Comparison of ENCODE assay signal across 24 cellular contexts in the genomic region with DNA sequence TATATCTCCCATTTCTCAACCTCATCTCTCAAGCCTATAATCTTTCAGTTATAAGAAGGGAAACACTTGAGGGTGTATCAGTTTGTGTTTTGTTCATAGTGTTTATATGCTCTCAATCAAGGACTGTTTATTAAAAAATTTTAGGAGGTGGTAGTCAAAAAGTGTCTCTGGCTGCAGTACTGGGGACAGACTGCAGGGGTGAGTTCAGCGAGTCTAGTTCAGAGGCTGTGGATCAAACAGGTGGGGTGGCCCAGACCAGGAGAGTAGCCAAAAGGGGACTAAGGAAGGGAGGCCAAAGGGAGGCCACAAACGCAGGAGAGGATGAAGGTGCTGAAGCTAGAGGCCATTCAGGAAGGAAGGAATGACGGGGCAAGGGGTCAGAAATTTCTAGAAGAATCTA. TPM values are rescaled to one million over a fixed set of nuclear protein-coding genes. Genes with fewer than 3 reads are reported as not detected.
DNase-seq lines count a peak whose midpoint lies in the region; ATAC-seq, FAIRE-seq and TF ChIP-seq lines count a peak whose summit lies in the region.
"Had no signal": no experiment of that assay in that cellular context is flagged by ENCODE, and none has a peak within 500 bp of the region (broad histone marks: within the 10 kb centered on the region; RNA-seq: fewer than 3 reads in every experiment).

No MANE protein-coding gene starts in this region.

- SMC1A ChIA-PET in GM12878 (lab: Charles Lee; ENCODE audit: uncharacterized antibody, unreplicated experiment) = interaction anchor here (0.6 kb wide), 1 partner anchor 228 kb away, joined by 3 read pairs; no protein-coding TSS in a partner anchor

- TF ChIP-seq RAD21 in HCT116 (IDR thresholded peaks at IDR 0.05; ENCODE audit: low read depth) = no peak
- no peak for TF ChIP-seq RAD21 in GM12878 (IDR thresholded peaks at IDR 0.05; ENCODE audit: insufficient read depth, low read depth, low read length)

- peaks cover 0 to 16% of the 10 kb centered on the region in 2 experiments; a peak in 2 of 4 replicates for H3K4me1 ChIP-seq in HCT116 (ENCODE audit: control insufficient read depth in 1 of 2, insufficient read depth in 2 of 2, low read length in 2 of 2)
- no peaks in the 10 kb centered on the region for H3K4me1 ChIP-seq in GM12878 (ENCODE audit: control insufficient read depth, insufficient read depth, low read length)
- H3K4me1 ChIP-seq: right lobe of liver had no signal

- intact Hi-C loops in HCT116 (cut with micrococcal nuclease) (no loop called here), GM12878 (cut with micrococcal nuclease; ENCODE audit: unreplicated experiment) (no loop called here), dorsolateral prefrontal cortex (cut with DNase I) (no loop called here)

- peaks cover under 1% of the 10 kb centered on the region for H3K4me1 Mint-ChIP-seq in glutamatergic neuron (ENCODE audit: low read depth, unreplicated experiment)
- H3K4me1 Mint-ChIP-seq: CD4-positive, CD25-positive, alpha-beta regulatory T cell had no signal

- H3K36me3 Mint-ChIP-seq in glutamatergic neuron (ENCODE audit: unreplicated experiment) = no peaks in the 10 kb centered on the region

- peaks cover 3% of the 10 kb centered on the region for H3K9me3 Mint-ChIP-seq in glutamatergic neuron (ENCODE audit: unreplicated experiment)

- TF ChIP-seq POLR2A in HCT116 (IDR thresholded peaks at IDR 0.05; ENCODE audit: borderline replicate concordance, extremely low read depth, insufficient read depth, insufficient read length) = no peak
- no peak for TF ChIP-seq POLR2A in GM12878 (IDR thresholded peaks at IDR 0.05; ENCODE audit: low read depth, low read length)

- H3K27ac Mint-ChIP-seq in glutamatergic neuron (ENCODE audit: unreplicated experiment) = no peak overlapping the region
- H3K27ac Mint-ChIP-seq: CD4-positive, CD25-positive, alpha-beta regulatory T cell had no signal

- BruUV-seq in HCT116 (replicated peaks; lab: Mats Ljungman, UMichigan) = no TSS peak
- BruUV-seq in GM12878 (replicated peaks; lab: Mats Ljungman, UMichigan) = no TSS peak

- H3K4me3 ChIP-seq in AG04450 (ENCODE audit: low read depth, low read length) = no peak overlapping the region
- no peak overlapping the region for H3K4me3 ChIP-seq in HCT116 (replicated peaks in 1 of 2; ENCODE audit: low read depth in 1 of 2, low read length in 2 of 2)
- no peak overlapping the region for H3K4me3 ChIP-seq in GM12878
- no peak overlapping the region for H3K4me3 ChIP-seq in dorsolateral prefrontal cortex
- H3K4me3 ChIP-seq: right lobe of liver, tibial nerve had no signal

- FAIRE-seq in GM12878 (lab: Jason Lieb, UNC) (no peak), urothelium cell line (lab: Jason Lieb, UNC) (no peak)
- FAIRE-seq: endometrium, GM18507 had no signal

- in situ Hi-C loops in GM12878 (cut with MboI) = no loop called here

- POLR2A ChIA-PET in AG04450 (lab: Yijun Ruan, JAX) = no interaction called here
- POLR2A ChIA-PET in HCT116 (lab: Charles Lee) = no interaction called here
- POLR2A ChIA-PET in GM12878 (lab: Charles Lee) = no interaction called here

- H3K9me2 ChIP-seq in HCT116 (ENCODE audit: insufficient read depth) = no peaks in the 10 kb centered on the region

- TF ChIP-seq EP300 in GM12878 (IDR thresholded peaks at IDR 0.05; ENCODE audit: borderline replicate concordance in 1 of 2, control insufficient read depth in 1 of 2, low read depth in 2 of 2, low read length in 2 of 2) = no peak

- H3K9ac ChIP-seq in HCT116 (ENCODE audit: low read length) = no peak overlapping the region
- H3K9ac ChIP-seq in GM12878 (ENCODE audit: control insufficient read depth, insufficient read depth, low read length) = no peak overlapping the region

- peak; percentile 50; the same call in 1 of the 2 replicates for ATAC-seq in HCT116
- no peak for ATAC-seq in GM12878
- ATAC-seq: right lobe of liver; stimulated activated naive CD8-positive, alpha-beta T cell treated with anti-CD3 and anti-CD28 coated beads, Interleukin-15, Interleukin-2, amounts not matched to agents 100 U/mL and 50 U/mL, for 24 hours had no signal

- H3K27me3 ChIP-seq in AG04450 (ENCODE audit: control insufficient read depth, insufficient read depth, low read length) (peaks cover 5% of the 10 kb centered on the region), HCT116 (ENCODE audit: insufficient read depth, low read length) (no peaks in the 10 kb centered on the region), GM12878 (replicated peaks in 1 of 2; ENCODE audit: control insufficient read depth in 2 of 2, insufficient read depth in 2 of 2, low read length in 1 of 2) (no peaks in the 10 kb centered on the region), dorsolateral prefrontal cortex (no peaks in the 10 kb centered on the region)
- H3K27me3 ChIP-seq: right lobe of liver, tibial nerve had no signal

- peak; percentile 33 for TF ChIP-seq CTCF in AG04450 (IDR thresholded peaks at IDR 0.05; ENCODE audit: low read depth, low read length)
- TF ChIP-seq CTCF in HCT116 (IDR thresholded peaks at IDR 0.05 in 2 of 3, conservative IDR thresholded peaks at IDR 0.05 in 1 of 3; ENCODE audit: borderline replicate concordance in 1 of 3, insufficient read depth in 1 of 3, low read depth in 2 of 3, low read length in 2 of 3) = peak in 2 of 3 experiments; percentile 48 to 53; a peak in 4 of 6 replicates
- peak in 2 of 3 experiments; percentile 22 to 26; a peak in 2 of 6 replicates for TF ChIP-seq CTCF in GM12878 (IDR thresholded peaks at IDR 0.05 in 2 of 3, conservative IDR thresholded peaks at IDR 0.05 in 1 of 3; ENCODE audit: control insufficient read depth in 2 of 3, extremely low read depth in 1 of 3, insufficient read depth in 1 of 3, low read depth in 3 of 3, low read length in 3 of 3)
- peak; percentile 35 for TF ChIP-seq CTCF in glutamatergic neuron (IDR thresholded peaks at IDR 0.05; ENCODE audit: partially characterized antibody, unreplicated experiment)
- TF ChIP-seq CTCF in dorsolateral prefrontal cortex (IDR thresholded peaks at IDR 0.05 in 54 of 56, conservative IDR thresholded peaks at IDR 0.05 in 2 of 56; ENCODE audit: low read depth in 1 of 56, partially characterized antibody in 56 of 56) = peak in 10 of 56 donors; percentile 12 to 37 (median 21)

- no peaks in the 10 kb centered on the region for H3K79me2 ChIP-seq in HCT116 (ENCODE audit: insufficient read depth, low read length)
- no peaks in the 10 kb centered on the region for H3K79me2 ChIP-seq in GM12878 (ENCODE audit: control insufficient read depth, insufficient read depth, low read length)

- CTCF ChIA-PET in AG04450 (lab: Charles Lee) (no interaction called here), HCT116 (lab: Charles Lee) (no interaction called here), GM12878 (lab: Yijun Ruan, JAX) (interaction anchor here (0.6 to 0.9 kb wide), 2 partner anchors 102 to 573 kb away, joined by 3 read pairs; no protein-coding TSS in a partner anchor)

- H3K4me2 ChIP-seq in HCT116 (ENCODE audit: low read length) = no peak overlapping the region
- H3K4me2 ChIP-seq in GM12878 (ENCODE audit: control insufficient read depth, insufficient read depth) = no peak overlapping the region

- H2AFZ ChIP-seq in HCT116 (ENCODE audit: low read depth, low read length, poor library complexity, severe bottlenecking) (no peak overlapping the region), GM12878 (ENCODE audit: control insufficient read depth, low read depth, low read length) (no peak overlapping the region)

- H3K36me3 ChIP-seq in HCT116 (ENCODE audit: control insufficient read depth in 1 of 2, insufficient read depth in 2 of 2, low read length in 2 of 2) = no peaks in the 10 kb centered on the region
- H3K36me3 ChIP-seq in GM12878 (ENCODE audit: control insufficient read depth in 2 of 2, insufficient read depth in 2 of 2, low read length in 1 of 2) = no peaks in the 10 kb centered on the region
- H3K36me3 ChIP-seq: right lobe of liver had no signal

- H3K9me3 ChIP-seq in AG04450 (ENCODE audit: control insufficient read depth, insufficient read depth, low read length) (no peaks in the 10 kb centered on the region), HCT116 (ENCODE audit: control insufficient read depth in 1 of 2, insufficient read depth in 1 of 2, low read depth in 1 of 2, low read length in 2 of 2) (no peaks in the 10 kb centered on the region), GM12878 (replicated peaks; ENCODE audit: control insufficient read depth, insufficient read depth, low read length) (no peaks in the 10 kb centered on the region)
- H3K9me3 ChIP-seq: right lobe of liver, tibial nerve had no signal

- 55% methylated on average over 3 of the region's 3 CpGs for WGBS in GM12878 (ENCODE audit: insufficient coverage, insufficient replicate concordance, low lambda C conversion rate, missing lambda C conversion rate)

- H3K4me3 Mint-ChIP-seq in glutamatergic neuron (ENCODE audit: unreplicated experiment) = no peak overlapping the region
- H3K4me3 Mint-ChIP-seq: CD4-positive, CD25-positive, alpha-beta regulatory T cell had no signal

- DNase-seq in AG04450 (ENCODE audit: low read depth, low spot score) (no peak), HCT116 (ENCODE audit: low read depth, low spot score) (no peak), GM12878 (ENCODE audit: low read depth, low spot score) (no peak), glutamatergic neuron (no peak), urothelium cell line (ENCODE audit: low spot score) (no peak), dorsolateral prefrontal cortex (no peak), SK-N-DZ (ENCODE audit: low spot score) (no peak)
- no peak for DNase-seq in activated CD8-positive, alpha-beta memory T cell treated with anti-CD3 and anti-CD28 coated beads for 24 hours
- DNase-seq: ACHN; activated CD4-positive, alpha-beta T cell treated with anti-CD3 and anti-CD28 coated beads for 1 hour; amniotic stem cell; CD4-positive, CD25-positive, alpha-beta regulatory T cell; NCI-H1048; NCI-H2081 treated with DMSO at 0.1 percent for 48 hours; NCI-H510A; right lobe of liver; stimulated activated naive CD8-positive, alpha-beta T cell treated with anti-CD3 and anti-CD28 coated beads, Interleukin-15, Interleukin-2, amounts not matched to agents 100 U/mL and 50 U/mL, for 24 hours; T1000 had no signal

- RAD21 ChIA-PET in HCT116 (lab: Charles Lee; ENCODE audit: low non-redundant PET in 1 of 2, low total read pairs in 2 of 2, uncharacterized antibody in 2 of 2, unreplicated experiment in 2 of 2) (no interaction called here), GM12878 (lab: Charles Lee; ENCODE audit: unreplicated experiment) (interaction anchor here (1.1 kb wide), 1 partner anchor 228 kb away, joined by 3 read pairs; no protein-coding TSS in a partner anchor)

- H4K20me1 ChIP-seq in HCT116 (ENCODE audit: insufficient read depth) = no peaks in the 10 kb centered on the region
- no peaks in the 10 kb centered on the region for H4K20me1 ChIP-seq in GM12878 (ENCODE audit: control insufficient read depth, insufficient read depth)

- no peak overlapping the region for H3K27ac ChIP-seq in AG04450 (ENCODE audit: low read depth, low read length)
- no peak overlapping the region for H3K27ac ChIP-seq in HCT116 (ENCODE audit: low read depth, low read length)
- no peak overlapping the region for H3K27ac ChIP-seq in GM12878 (ENCODE audit: control insufficient read depth, insufficient read depth)
- no peak overlapping the region for H3K27ac ChIP-seq in dorsolateral prefrontal cortex
- H3K27ac ChIP-seq: right lobe of liver, tibial nerve had no signal

- H3K27me3 Mint-ChIP-seq in glutamatergic neuron (ENCODE audit: unreplicated experiment) = no peaks in the 10 kb centered on the region

RNA-seq across cellular contexts. Expression of a gene that starts 31.6 kb away (rescaled TPM):
- polyA plus RNA-seq in AG04450 (2011; rRNA removed) (0.01 TPM in 1 of 2 replicates, not detected in the other), GM12878 (2011; rRNA removed) (not detected in 2 replicates), GM12878 (2014; fragmentation: Illumina TruSeq; extraction: Trizol) (0.01 TPM in 1 of 2 replicates, not detected in the other), GM12878 (2014; fragmentation: Nextera tagmentation; extraction: Ambion mirVana) (under 1 TPM in 1 of 2 experiments, not detected in 1; 0.02 TPM), GM12878 (2014; rRNA removed) (0.23 and 0.33 TPM in 2 replicates), GM12878 (2016; fragmentation: Nextera tagmentation; extraction: Ambion mirVana) (under 1 TPM; 0.11 to 0.47 TPM)
- polyA minus RNA-seq in AG04450 (2011; rRNA and poly(A)+ RNA removed) = 0.05 TPM in 1 of 2 replicates, not detected in the other
- total RNA-seq in HCT116 (2021; ENCODE audit: unreplicated experiment) (not detected), GM12878 (2014; rRNA removed) (0.33 and 0.56 TPM in 2 replicates), GM12878 (2014; rRNA removed; fragmentation: Illumina TruSeq; extraction: Trizol) (0.09 and 0.14 TPM in 2 replicates), GM12878 (2021) (0.26 and 0.35 TPM in 2 replicates), glutamatergic neuron (ENCODE audit: unreplicated experiment) (2.4 TPM), dorsolateral prefrontal cortex (10 to 100 TPM in 119 of 120 experiments, 1 to 10 TPM in 1; 5.3 to 38.0 (median 20.1) TPM)
- not detected in 2 replicates for polyA plus RNA-seq in HCT116 (2012)
- total RNA-seq in GM12878 (2013; cell fraction: nucleolus; rRNA removed) = not detected in 2 replicates
- 0.07 TPM for polyA plus RNA-seq in GM12878 (2011; ENCODE audit: low read depth)
- not detected in 2 replicates for polyA plus RNA-seq in GM12878 (2011; cell fraction: cytosol; rRNA removed)
- 0.01 TPM in 1 of 2 replicates, not detected in the other for polyA plus RNA-seq in GM12878 (2011; cell fraction: nucleus; rRNA removed)
- polyA plus RNA-seq in GM12878 (2012) = 0.12 and 0.14 TPM in 2 replicates
- polyA minus RNA-seq in GM12878 (2011; rRNA and poly(A)+ RNA removed) = 0.05 TPM in 1 of 2 replicates, not detected in the other
- 0.53 TPM in 1 of 2 replicates, not detected in the other for polyA minus RNA-seq in GM12878 (2011; cell fraction: cytosol; rRNA and poly(A)+ RNA removed)
- under 0.01 and 0.10 TPM in 2 replicates for polyA minus RNA-seq in GM12878 (2011; cell fraction: nucleus; rRNA and poly(A)+ RNA removed)
- polyA plus RNA-seq in SK-N-DZ (2014; cell fraction: cytosol; rRNA removed) = 0.34 and 0.47 TPM in 2 replicates
- 0.12 and 1.1 TPM in 2 replicates for polyA plus RNA-seq in SK-N-DZ (2014; cell fraction: nucleus; rRNA removed)
- total RNA-seq: H4, liver, right lobe of liver, SK-MEL-5 had no signal
- polyA plus RNA-seq: liver had no signal
